Comparison of ENCODE assay signal across 12 cellular contexts in genomic region chr1:26165126-26165892, GRCh38. TPM values are rescaled to one million over a fixed set of nuclear protein-coding genes. Genes with fewer than 3 reads are reported as not detected.
A peak's percentile ranks its signal among the peaks of the same experiment; 100 is the strongest.
DNase-seq lines count a peak whose midpoint lies in the region; ATAC-seq and TF ChIP-seq lines count a peak whose summit lies in the region.
"Had no signal": no experiment of that assay in that cellular context is flagged by ENCODE, and none has a peak within 500 bp of the region (broad histone marks: within the 10 kb centered on the region; RNA-seq: fewer than 3 reads in every experiment).

No MANE protein-coding gene starts in this region.

- H3K36me3 ChIP-seq in MM.1S (replicated peaks; ENCODE audit: insufficient read depth, low read length), result no peaks in the 10 kb centered on the region
- H3K36me3 ChIP-seq: neutrophil had no signal

- peaks cover 4% of the 10 kb centered on the region for H3K36me3 Mint-ChIP-seq in central memory CD8-positive, alpha-beta T cell (ENCODE audit: insufficient read depth)
- no peaks in the 10 kb centered on the region for H3K36me3 Mint-ChIP-seq in naive thymus-derived CD8-positive, alpha-beta T cell
- H3K36me3 Mint-ChIP-seq in activated CD8-positive, alpha-beta memory T cell treated with anti-CD3 and anti-CD28 coated beads, Interleukin-2, amount 10 ng/mL, durations not matched to agents 7 days and 5 days, result no peaks in the 10 kb centered on the region

- CTCF ChIA-PET in activated CD8-positive, alpha-beta memory T cell treated with anti-CD3 and anti-CD28 coated beads, Interleukin-2, amount 10 ng/mL, durations not matched to agents 7 days and 5 days (lab: Charles Lee), result interaction anchor here (0.7 to 3.3 kb wide), 8 partner anchors 40 to 270 kb away, joined by 3 to 16 read pairs (median 4); partner anchors contain the start of gene CEP85

- H2AFZ ChIP-seq in MM.1S (ENCODE audit: low read length), result no peak overlapping the region

- peak; percentile 15 for DNase-seq in GDM1 (lab: John Stamatoyannopoulos, UW)
- DNase-seq in HuH-7.5 (ENCODE audit: low spot score), result peak; percentile 1
- no peak for DNase-seq in central memory CD8-positive, alpha-beta T cell (ENCODE audit: low spot score in 2 of 2)
- no peak for DNase-seq in naive thymus-derived CD8-positive, alpha-beta T cell
- DNase-seq in NCI-H526 (lab: John Stamatoyannopoulos, UW), result no peak
- no peak for DNase-seq in activated CD8-positive, alpha-beta memory T cell treated with anti-CD3 and anti-CD28 coated beads, Interleukin-2, amount 10 ng/mL, durations not matched to agents 7 days and 5 days
- no peak for DNase-seq in MM.1S
- DNase-seq: foreskin keratinocyte, trophoblast cell had no signal

- no peak overlapping the region for H3K4me2 ChIP-seq in MM.1S (ENCODE audit: low read depth, low read length)

- peaks cover 21% of the 10 kb centered on the region for H3K4me1 Mint-ChIP-seq in central memory CD8-positive, alpha-beta T cell
- peaks cover 2 to 18% (median 13%) of the 10 kb centered on the region in 4 donors for H3K4me1 Mint-ChIP-seq in naive thymus-derived CD8-positive, alpha-beta T cell
- H3K4me1 Mint-ChIP-seq in activated CD8-positive, alpha-beta memory T cell treated with anti-CD3 and anti-CD28 coated beads, Interleukin-2, amount 10 ng/mL, durations not matched to agents 7 days and 5 days, result peaks cover 24% of the 10 kb centered on the region

- no peak overlapping the region for H3K27ac Mint-ChIP-seq in central memory CD8-positive, alpha-beta T cell (ENCODE audit: low read depth)
- peak overlapping the region in 2 of 10 donors; percentile 77 to 85 for H3K27ac Mint-ChIP-seq in naive thymus-derived CD8-positive, alpha-beta T cell
- H3K27ac Mint-ChIP-seq in activated CD8-positive, alpha-beta memory T cell treated with anti-CD3 and anti-CD28 coated beads, Interleukin-2, amount 10 ng/mL, durations not matched to agents 7 days and 5 days, result no peak overlapping the region

- H3K4me3 ChIP-seq in MM.1S (ENCODE audit: low read length), result no peak overlapping the region

- H3K4me1 ChIP-seq in MM.1S (ENCODE audit: low read length), result peaks cover 10% of the 10 kb centered on the region
- H3K4me1 ChIP-seq: foreskin keratinocyte had no signal

- POLR2A ChIA-PET in naive thymus-derived CD8-positive, alpha-beta T cell (lab: Charles Lee), result interaction anchor here (1.0 kb wide), 1 partner anchor 62 kb away, joined by 7 read pairs; no protein-coding TSS in a partner anchor

- H3K9me3 ChIP-seq in MM.1S (replicated peaks; ENCODE audit: insufficient read depth, low read length), result no peaks in the 10 kb centered on the region
- H3K9me3 ChIP-seq: neutrophil had no signal

- no peak overlapping the region for H3K27ac ChIP-seq in MM.1S (ENCODE audit: low read length)
- H3K27ac ChIP-seq: foreskin keratinocyte, neutrophil had no signal

- peak overlapping the region; percentile 59 for H3K4me3 Mint-ChIP-seq in central memory CD8-positive, alpha-beta T cell
- H3K4me3 Mint-ChIP-seq in naive thymus-derived CD8-positive, alpha-beta T cell, result peak overlapping the region in 6 of 10 donors; percentile 15 to 82 (median 59)
- H3K4me3 Mint-ChIP-seq in activated CD8-positive, alpha-beta memory T cell treated with anti-CD3 and anti-CD28 coated beads, Interleukin-2, amount 10 ng/mL, durations not matched to agents 7 days and 5 days, result no peak overlapping the region

- H3K79me2 ChIP-seq in MM.1S (ENCODE audit: low read length), result peaks cover 5% of the 10 kb centered on the region

- no peak for TF ChIP-seq CTCF in MM.1S (IDR thresholded peaks at IDR 0.05; ENCODE audit: low read length)

- no peaks in the 10 kb centered on the region for H4K20me1 ChIP-seq in MM.1S (ENCODE audit: insufficient read depth, low read length)

- H3F3A ChIP-seq in MM.1S (ENCODE audit: insufficient read depth, low read length), result no peaks in the 10 kb centered on the region

- H3K27me3 ChIP-seq in MM.1S (replicated peaks; ENCODE audit: insufficient read depth, low read length), result peaks cover 27% of the 10 kb centered on the region

- no peak overlapping the region for H3K9ac ChIP-seq in MM.1S (ENCODE audit: low read length)

- no peaks in the 10 kb centered on the region for H3K9me3 Mint-ChIP-seq in central memory CD8-positive, alpha-beta T cell
- H3K9me3 Mint-ChIP-seq in naive thymus-derived CD8-positive, alpha-beta T cell, result no peaks in the 10 kb centered on the region
- H3K9me3 Mint-ChIP-seq in activated CD8-positive, alpha-beta memory T cell treated with anti-CD3 and anti-CD28 coated beads, Interleukin-2, amount 10 ng/mL, durations not matched to agents 7 days and 5 days (ENCODE audit: low read depth), result no peaks in the 10 kb centered on the region

- H3K9me2 ChIP-seq in MM.1S (replicated peaks; ENCODE audit: insufficient read depth, low read length), result no peaks in the 10 kb centered on the region

- peaks cover 18% of the 10 kb centered on the region for H3K27me3 Mint-ChIP-seq in central memory CD8-positive, alpha-beta T cell
- H3K27me3 Mint-ChIP-seq in naive thymus-derived CD8-positive, alpha-beta T cell, result peaks cover 4 to 25% (median 8%) of the 10 kb centered on the region in 5 donors
- peaks cover 38% of the 10 kb centered on the region for H3K27me3 Mint-ChIP-seq in activated CD8-positive, alpha-beta memory T cell treated with anti-CD3 and anti-CD28 coated beads, Interleukin-2, amount 10 ng/mL, durations not matched to agents 7 days and 5 days

- no peak for ATAC-seq in central memory CD8-positive, alpha-beta T cell (replicated peaks; ENCODE audit: extremely low read depth, poor library complexity, severe bottlenecking)
- no peak for ATAC-seq in naive thymus-derived CD8-positive, alpha-beta T cell
- ATAC-seq in activated CD8-positive, alpha-beta memory T cell treated with anti-CD3 and anti-CD28 coated beads, Interleukin-2, amount 10 ng/mL, durations not matched to agents 7 days and 5 days, result no peak
- ATAC-seq in GM21619 (IDR thresholded peaks at IDR 0.05; ENCODE audit: unreplicated experiment), result no peak

RNA-seq across cellular contexts. Expression of gene C1orf232, which starts 3.5 kb away (rescaled TPM):
- total RNA-seq in naive thymus-derived CD8-positive, alpha-beta T cell, result not detected
- polyA plus RNA-seq in naive thymus-derived CD8-positive, alpha-beta T cell, result not detected
- not detected for total RNA-seq in activated CD8-positive, alpha-beta memory T cell treated with anti-CD3 and anti-CD28 coated beads, Interleukin-2, amount 10 ng/mL, durations not matched to agents 7 days and 5 days
- total RNA-seq: foreskin keratinocyte had no signal
- polyA plus RNA-seq: adipose tissue, foreskin keratinocyte had no signal

RNA-seq across cellular contexts. Expression of gene ZNF593, which starts 4.4 kb away (rescaled TPM):
- 10 to 100 TPM; 10.4 to 13.1 TPM for total RNA-seq in naive thymus-derived CD8-positive, alpha-beta T cell
- 10 to 100 TPM; 23.4 to 26.0 (median 24.7) TPM for polyA plus RNA-seq in naive thymus-derived CD8-positive, alpha-beta T cell
- total RNA-seq in activated CD8-positive, alpha-beta memory T cell treated with anti-CD3 and anti-CD28 coated beads, Interleukin-2, amount 10 ng/mL, durations not matched to agents 7 days and 5 days, result 10 to 100 TPM; 40.1 to 48.1 TPM

RNA-seq across cellular contexts. Expression of gene ZNF593OS, which starts 6.3 kb away (rescaled TPM):
- not detected for total RNA-seq in naive thymus-derived CD8-positive, alpha-beta T cell
- polyA plus RNA-seq in naive thymus-derived CD8-positive, alpha-beta T cell, result 1 to 10 TPM in 1 of 3 donors, under 1 TPM in 2; 0.25 to 2.1 (median 0.51) TPM
- total RNA-seq in activated CD8-positive, alpha-beta memory T cell treated with anti-CD3 and anti-CD28 coated beads, Interleukin-2, amount 10 ng/mL, durations not matched to agents 7 days and 5 days, result not detected
- total RNA-seq: foreskin keratinocyte had no signal

RNA-seq across cellular contexts. Expression of gene FAM110D, which starts 6.4 kb away (rescaled TPM):
- total RNA-seq in naive thymus-derived CD8-positive, alpha-beta T cell, result not detected
- polyA plus RNA-seq in naive thymus-derived CD8-positive, alpha-beta T cell, result not detected
- not detected for total RNA-seq in activated CD8-positive, alpha-beta memory T cell treated with anti-CD3 and anti-CD28 coated beads, Interleukin-2, amount 10 ng/mL, durations not matched to agents 7 days and 5 days
- total RNA-seq: foreskin keratinocyte had no signal

RNA-seq across cellular contexts. Expression of gene CNKSR1, which starts 12.0 kb away (rescaled TPM):
- total RNA-seq in naive thymus-derived CD8-positive, alpha-beta T cell, result 1 to 10 TPM; 2.4 to 3.6 TPM
- under 1 TPM in 1 of 3 donors, not detected in 2; 0.68 TPM for polyA plus RNA-seq in naive thymus-derived CD8-positive, alpha-beta T cell
- 1 to 10 TPM; 1.4 to 1.5 TPM for total RNA-seq in activated CD8-positive, alpha-beta memory T cell treated with anti-CD3 and anti-CD28 coated beads, Interleukin-2, amount 10 ng/mL, durations not matched to agents 7 days and 5 days

Comparison
In these comparisons a context has a peak if more than half of its experiments do, and no peak if none do; other contexts are left out.
1. DNase-seq: peak in GDM1 (single experiment) and HuH-7.5 (single experiment); none in central memory CD8-positive, alpha-beta T cell (0 of 2), naive thymus-derived CD8-positive, alpha-beta T cell (0 of 10), NCI-H526 (0 of 2), activated CD8-positive, alpha-beta memory T cell treated with anti-CD3 and anti-CD28 coated beads, Interleukin-2, amount 10 ng/mL, durations not matched to agents 7 days and 5 days (single experiment) and MM.1S (single experiment).